ENCODE assay signal across 10 cellular contexts in the genomic region with DNA sequence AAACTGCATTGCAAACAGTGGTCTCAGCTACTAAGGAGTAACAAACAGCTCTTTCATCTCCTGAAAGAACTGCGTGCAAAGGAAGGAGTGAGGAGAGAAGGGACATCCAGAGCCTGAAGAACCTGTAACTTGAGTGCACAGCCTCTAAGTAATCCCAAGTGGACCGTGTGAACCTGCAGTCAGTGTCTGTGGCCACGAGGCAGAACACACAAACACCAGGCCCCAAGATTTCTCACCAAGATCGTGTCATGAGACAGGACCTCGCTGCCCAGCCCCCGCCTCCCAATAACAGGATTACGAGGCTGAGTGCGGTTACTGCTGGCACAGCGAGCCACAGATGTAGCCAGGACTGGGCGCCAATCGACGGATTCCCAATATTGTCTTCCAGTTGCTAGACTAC.
DNase-seq lines count a peak whose midpoint lies in the region; ATAC-seq and TF ChIP-seq lines count a peak whose summit lies in the region.
"Had no signal": no experiment of that assay in that cellular context is flagged by ENCODE, and none has a peak within 500 bp of the region (broad histone marks: within the 10 kb centered on the region; RNA-seq: fewer than 3 reads in every experiment).

No MANE protein-coding gene starts in this region.

- H3K36me3 Mint-ChIP-seq in activated T-helper 1 cell treated with anti-CD3 and anti-CD28 coated beads, Interleukin-12 subunit alpha, Interleukin-12 subunit beta, Interleukin-2, Interleukin-4 antibody, amounts not matched to agents 30 ng/mL and 10 ng/mL and 1 ng/mL, durations not matched to agents 14 hours and 24 hours and 36 hours (ENCODE audit: low read depth): no peaks in the 10 kb centered on the region

- H3K9me3 ChIP-seq in right atrium auricular region (no peaks in the 10 kb centered on the region), prostate gland (no peaks in the 10 kb centered on the region)

- H3K9me3 Mint-ChIP-seq in activated T-helper 1 cell treated with anti-CD3 and anti-CD28 coated beads, Interleukin-12 subunit alpha, Interleukin-12 subunit beta, Interleukin-2, Interleukin-4 antibody, amounts not matched to agents 30 ng/mL and 10 ng/mL and 1 ng/mL, durations not matched to agents 14 hours and 24 hours and 36 hours: no peaks in the 10 kb centered on the region
- H3K9me3 Mint-ChIP-seq: stimulated activated naive CD8-positive, alpha-beta T cell treated with anti-CD3 and anti-CD28 coated beads, Interleukin-15, Interleukin-2, amounts not matched to agents 100 ng/mL and 50 ng/mL, for 24 hours had no signal

- no peaks in the 10 kb centered on the region for H3K27me3 ChIP-seq in right atrium auricular region
- H3K27me3 ChIP-seq in prostate gland (replicated peaks; ENCODE audit: insufficient read depth): no peaks in the 10 kb centered on the region

- no peak for TF ChIP-seq POLR2A in prostate gland (IDR thresholded peaks at IDR 0.05)

- peak; percentile 49 for DNase-seq in astrocyte of the cerebellum (ENCODE audit: low read depth)
- peak; percentile 85 for DNase-seq in right atrium auricular region (ENCODE audit: low spot score)
- DNase-seq in prostate gland (ENCODE audit: low spot score): peak; percentile 82
- no peak for DNase-seq in activated T-helper 1 cell treated with anti-CD3 and anti-CD28 coated beads, Interleukin-12 subunit alpha, Interleukin-12 subunit beta, Interleukin-2, Interleukin-4 antibody, amounts not matched to agents 30 ng/mL and 10 ng/mL and 1 ng/mL, durations not matched to agents 14 hours and 24 hours and 36 hours (ENCODE audit: low spot score)
- DNase-seq in GM13977 (ENCODE audit: low spot score): no peak
- no peak for DNase-seq in GM10266 (ENCODE audit: extremely low spot score)
- DNase-seq: COR-L47 had no signal

- in situ Hi-C loops in astrocyte of the cerebellum (cut with HindIII; ENCODE audit: low sequenced_read_pairs): no loop called here
- in situ Hi-C loops in GM13977 (cut with MboI; ENCODE audit: low pct_unique_long_range_greater_than_20kb, low sequenced_read_pairs, unreplicated experiment): no loop called here

- no peak overlapping the region for H3K4me3 ChIP-seq in astrocyte of the cerebellum (ENCODE audit: low read depth, low read length)
- no peak overlapping the region for H3K4me3 ChIP-seq in right atrium auricular region
- H3K4me3 ChIP-seq in prostate gland: no peak overlapping the region

- no peak for ATAC-seq in GM18511 (IDR thresholded peaks at IDR 0.05; ENCODE audit: unreplicated experiment)

- H3K4me1 ChIP-seq in right atrium auricular region: peaks cover 0 to 86% of the 10 kb centered on the region in 2 donors
- H3K4me1 ChIP-seq in prostate gland (replicated peaks): peaks cover 16% of the 10 kb centered on the region

- H3K27ac ChIP-seq in C4-2B (peak overlapping the region; percentile 96), right atrium auricular region (peak overlapping the region; percentile 75 to 90), prostate gland (peak overlapping the region; percentile 64 to 70)

- TF ChIP-seq CTCF in C4-2B (conservative IDR thresholded peaks at IDR 0.05) (no peak), astrocyte of the cerebellum (IDR thresholded peaks at IDR 0.05; ENCODE audit: low read depth, low read length, missing control alignments) (no peak), right atrium auricular region (IDR thresholded peaks at IDR 0.05) (no peak), prostate gland (IDR thresholded peaks at IDR 0.05) (no peak), GM13977 (IDR thresholded peaks at IDR 0.05; ENCODE audit: extremely low read depth, insufficient read depth, missing control alignments) (no peak), GM10266 (IDR thresholded peaks at IDR 0.05; ENCODE audit: control insufficient read depth, insufficient read depth, low read depth, missing control alignments) (no peak)

- no peaks in the 10 kb centered on the region for H3K4me1 Mint-ChIP-seq in activated T-helper 1 cell treated with anti-CD3 and anti-CD28 coated beads, Interleukin-12 subunit alpha, Interleukin-12 subunit beta, Interleukin-2, Interleukin-4 antibody, amounts not matched to agents 30 ng/mL and 10 ng/mL and 1 ng/mL, durations not matched to agents 14 hours and 24 hours and 36 hours (ENCODE audit: low read depth)

- no peak overlapping the region for H3K27ac Mint-ChIP-seq in activated T-helper 1 cell treated with anti-CD3 and anti-CD28 coated beads, Interleukin-12 subunit alpha, Interleukin-12 subunit beta, Interleukin-2, Interleukin-4 antibody, amounts not matched to agents 30 ng/mL and 10 ng/mL and 1 ng/mL, durations not matched to agents 14 hours and 24 hours and 36 hours
- H3K27ac Mint-ChIP-seq: stimulated activated naive CD8-positive, alpha-beta T cell treated with anti-CD3 and anti-CD28 coated beads, Interleukin-15, Interleukin-2, amounts not matched to agents 100 ng/mL and 50 ng/mL, for 24 hours had no signal

- 28% methylated on average over 12 of the region's 12 CpGs for WGBS in prostate gland

- intact Hi-C loops in prostate gland (cut with DNase I): no loop called here
- intact Hi-C loops in activated T-helper 1 cell treated with anti-CD3 and anti-CD28 coated beads, Interleukin-12 subunit alpha, Interleukin-12 subunit beta, Interleukin-2, Interleukin-4 antibody, amounts not matched to agents 30 ng/mL and 10 ng/mL and 1 ng/mL, durations not matched to agents 14 hours and 24 hours and 36 hours (cut with micrococcal nuclease): no loop called here

- no peak overlapping the region for H3K4me3 Mint-ChIP-seq in activated T-helper 1 cell treated with anti-CD3 and anti-CD28 coated beads, Interleukin-12 subunit alpha, Interleukin-12 subunit beta, Interleukin-2, Interleukin-4 antibody, amounts not matched to agents 30 ng/mL and 10 ng/mL and 1 ng/mL, durations not matched to agents 14 hours and 24 hours and 36 hours
- H3K4me3 Mint-ChIP-seq: stimulated activated naive CD8-positive, alpha-beta T cell treated with anti-CD3 and anti-CD28 coated beads, Interleukin-15, Interleukin-2, amounts not matched to agents 100 ng/mL and 50 ng/mL, for 24 hours had no signal

- H3K36me3 ChIP-seq in right atrium auricular region: no peaks in the 10 kb centered on the region
- H3K36me3 ChIP-seq in prostate gland: no peaks in the 10 kb centered on the region

- H3K27me3 Mint-ChIP-seq in activated T-helper 1 cell treated with anti-CD3 and anti-CD28 coated beads, Interleukin-12 subunit alpha, Interleukin-12 subunit beta, Interleukin-2, Interleukin-4 antibody, amounts not matched to agents 30 ng/mL and 10 ng/mL and 1 ng/mL, durations not matched to agents 14 hours and 24 hours and 36 hours (ENCODE audit: insufficient read depth): peaks cover 31% of the 10 kb centered on the region
- H3K27me3 Mint-ChIP-seq: stimulated activated naive CD8-positive, alpha-beta T cell treated with anti-CD3 and anti-CD28 coated beads, Interleukin-15, Interleukin-2, amounts not matched to agents 100 ng/mL and 50 ng/mL, for 24 hours had no signal

Comparison
In these comparisons a context has a peak if more than half of its experiments do, and no peak if none do; other contexts are left out.
1. DNase-seq: peak in astrocyte of the cerebellum (single experiment), right atrium auricular region (single experiment) and prostate gland (single experiment); none in activated T-helper 1 cell treated with anti-CD3 and anti-CD28 coated beads, Interleukin-12 subunit alpha, Interleukin-12 subunit beta, Interleukin-2, Interleukin-4 antibody, amounts not matched to agents 30 ng/mL and 10 ng/mL and 1 ng/mL, durations not matched to agents 14 hours and 24 hours and 36 hours (single experiment), GM13977 (single experiment) and GM10266 (single experiment).
2. Peak in every context shown above with its lines, with median percentiles within 50 percentile points of each other: H3K27ac ChIP-seq.